In genomic region chr7:156034397-156034796, GRCh38 we compare ENCODE assay signal across 10 cellular contexts.
A peak's percentile ranks its signal among the peaks of the same experiment; 100 is the strongest.
DNase-seq lines count a peak whose midpoint lies in the region; ATAC-seq lines count a peak whose summit lies in the region.
"Had no signal": no experiment of that assay in that cellular context is flagged by ENCODE, and none has a peak within 500 bp of the region (broad histone marks: within the 10 kb centered on the region; RNA-seq: fewer than 3 reads in every experiment).

No MANE protein-coding gene starts in this region.

- POLR2A ChIA-PET in activated CD8-positive, alpha-beta T cell treated with anti-CD3 and anti-CD28 coated beads, Interleukin-2, amount 10 ng/mL, durations not matched to agents 7 days and 5 days (lab: Charles Lee): no interaction called here

- CTCF ChIA-PET in activated CD8-positive, alpha-beta T cell treated with anti-CD3 and anti-CD28 coated beads, Interleukin-2, amount 10 ng/mL, durations not matched to agents 7 days and 5 days (lab: Charles Lee): no interaction called here

- ATAC-seq in GM19025 (IDR thresholded peaks at IDR 0.05; ENCODE audit: low read depth, unreplicated experiment) (peak; percentile 78), HG03066 (IDR thresholded peaks at IDR 0.05; ENCODE audit: low read depth, unreplicated experiment) (peak; percentile 56), GM18517 (IDR thresholded peaks at IDR 0.05; ENCODE audit: unreplicated experiment) (no peak), GM18520 (IDR thresholded peaks at IDR 0.05; ENCODE audit: unreplicated experiment) (no peak)
- no peak for ATAC-seq in activated CD8-positive, alpha-beta T cell treated with anti-CD3 and anti-CD28 coated beads, Interleukin-2, amount 10 ng/mL, durations not matched to agents 7 days and 5 days

- H3K27ac Mint-ChIP-seq in activated CD8-positive, alpha-beta T cell treated with anti-CD3 and anti-CD28 coated beads, Interleukin-2, amount 10 ng/mL, durations not matched to agents 7 days and 5 days: no peak overlapping the region

- peaks cover 6% of the 10 kb centered on the region for H3K27me3 Mint-ChIP-seq in activated CD8-positive, alpha-beta T cell treated with anti-CD3 and anti-CD28 coated beads, Interleukin-2, amount 10 ng/mL, durations not matched to agents 7 days and 5 days (ENCODE audit: low read depth)

- no peaks in the 10 kb centered on the region for H3K36me3 Mint-ChIP-seq in activated CD8-positive, alpha-beta T cell treated with anti-CD3 and anti-CD28 coated beads, Interleukin-2, amount 10 ng/mL, durations not matched to agents 7 days and 5 days (ENCODE audit: low read depth)

- peaks cover 12% of the 10 kb centered on the region for H3K9me3 Mint-ChIP-seq in activated CD8-positive, alpha-beta T cell treated with anti-CD3 and anti-CD28 coated beads, Interleukin-2, amount 10 ng/mL, durations not matched to agents 7 days and 5 days (ENCODE audit: insufficient read depth)

- H3K4me1 Mint-ChIP-seq in activated CD8-positive, alpha-beta T cell treated with anti-CD3 and anti-CD28 coated beads, Interleukin-2, amount 10 ng/mL, durations not matched to agents 7 days and 5 days (ENCODE audit: low read depth): peaks cover 1% of the 10 kb centered on the region

- H3K4me3 Mint-ChIP-seq in activated CD8-positive, alpha-beta T cell treated with anti-CD3 and anti-CD28 coated beads, Interleukin-2, amount 10 ng/mL, durations not matched to agents 7 days and 5 days: no peak overlapping the region

- DNase-seq in A172 (ENCODE audit: low spot score) (peak; percentile 68), OCI-M1 (lab: John Stamatoyannopoulos, UW) (peak; percentile 66), ACHN (no peak)
- no peak for DNase-seq in activated CD8-positive, alpha-beta T cell treated with anti-CD3 and anti-CD28 coated beads, Interleukin-2, amount 10 ng/mL, durations not matched to agents 7 days and 5 days
- DNase-seq: NCI-H1436; stimulated activated CD4-positive, alpha-beta T cell treated with anti-CD3 and anti-CD28 coated beads, Interleukin-4, amount 100 ng/mL, for 4 hours had no signal

- in situ Hi-C loops in ACHN (cut with HindIII; ENCODE audit: low pct_ligation_motif_present, low pct_unique_long_range_greater_than_20kb, low sequenced_read_pairs): no loop called here

Comparison
In these comparisons a context has a peak if more than half of its experiments do, and no peak if none do; other contexts are left out.
1. DNase-seq: peak in A172 (single experiment) and OCI-M1 (single experiment); none in activated CD8-positive, alpha-beta T cell treated with anti-CD3 and anti-CD28 coated beads, Interleukin-2, amount 10 ng/mL, durations not matched to agents 7 days and 5 days (single experiment) and ACHN (single experiment).
2. ATAC-seq: peak in GM19025 (single experiment) and HG03066 (single experiment); none in GM18517 (single experiment), activated CD8-positive, alpha-beta T cell treated with anti-CD3 and anti-CD28 coated beads, Interleukin-2, amount 10 ng/mL, durations not matched to agents 7 days and 5 days (single experiment) and GM18520 (single experiment).